ENCODE assay signal across 13 cellular contexts in genomic region chr2:142944721-142945120, GRCh38.
DNase-seq lines count a peak whose midpoint lies in the region; ATAC-seq and TF ChIP-seq lines count a peak whose summit lies in the region.
"Had no signal": no experiment of that assay in that cellular context is flagged by ENCODE, and none has a peak within 500 bp of the region (broad histone marks: within the 10 kb centered on the region; RNA-seq: fewer than 3 reads in every experiment).

No MANE protein-coding gene starts in this region.

- H3K4me3 ChIP-seq in PC-9, result 0 out of 2 replicates have a peak overlapping the region, but pooled peaks have one; percentile 9
- H3K4me3 ChIP-seq in choroid plexus epithelial cell (ENCODE audit: low read depth, low read length), result no peak overlapping the region
- H3K4me3 ChIP-seq in retinal pigment epithelial cell (ENCODE audit: low read length), result no peak overlapping the region

- H3K36me3 ChIP-seq in PC-9 (ENCODE audit: low read depth), result no peaks in the 10 kb centered on the region

- peak overlapping the region; percentile 65 for H3K27ac ChIP-seq in PC-9

- no peaks in the 10 kb centered on the region for H4K20me1 ChIP-seq in PC-9 (ENCODE audit: insufficient read depth)

- POLR2A ChIA-PET in PC-9 (lab: Charles Lee; ENCODE audit: unreplicated experiment), result interaction anchor here (0.5 to 0.8 kb wide), 4 partner anchors 29 to 69 kb away, joined by 3 to 29 read pairs (median 7); no protein-coding TSS in a partner anchor

- no peak overlapping the region for H2AFZ ChIP-seq in PC-9

- H3K4me2 ChIP-seq in PC-9, result peak overlapping the region; percentile 38

- peaks cover 26% of the 10 kb centered on the region for H3F3A ChIP-seq in PC-9 (ENCODE audit: insufficient read depth, low read depth)

- no peaks in the 10 kb centered on the region for H3K9me2 ChIP-seq in PC-9 (ENCODE audit: insufficient read depth)

- intact Hi-C loops in PC-9 (cut with micrococcal nuclease; ENCODE audit: unreplicated experiment), result loop anchor here (1.0 kb wide), 1 partner anchor 40 kb away; no protein-coding TSS in a partner anchor

- no peaks in the 10 kb centered on the region for H3K27me3 ChIP-seq in PC-9 (ENCODE audit: insufficient read depth, low read depth)

- ATAC-seq in HG03457 (IDR thresholded peaks at IDR 0.05; ENCODE audit: unreplicated experiment), result no peak

- peaks cover 25% of the 10 kb centered on the region for H3K9me3 ChIP-seq in PC-9 (ENCODE audit: insufficient read depth, low read depth)

- CTCF ChIA-PET in PC-9 (lab: Charles Lee), result no interaction called here

- peak; percentile 58 for DNase-seq in EH (ENCODE audit: low read depth)
- DNase-seq in PC-9, result peak in 1 of 2 experiments; percentile 83
- peak; percentile 30 for DNase-seq in choroid plexus epithelial cell (ENCODE audit: low read depth)
- DNase-seq in retinal pigment epithelial cell (ENCODE audit: low read depth), result peak; percentile 22
- DNase-seq in NCI-H510A (lab: John Stamatoyannopoulos, UW), result no peak
- no peak for DNase-seq in SHP77 (lab: John Stamatoyannopoulos, UW)
- DNase-seq: ACHN; Caco-2; CD4-positive, CD25-positive, alpha-beta regulatory T cell; Kasumi-1; NCI-H187; NCI-H69 had no signal

- no peaks in the 10 kb centered on the region for H3K79me2 ChIP-seq in PC-9 (ENCODE audit: low read depth)

- no TSS peak for BruUV-seq in PC-9 (replicated peaks; lab: Mats Ljungman, UMichigan)

- TF ChIP-seq CTCF in PC-9 (conservative IDR thresholded peaks at IDR 0.05) (no peak), choroid plexus epithelial cell (conservative IDR thresholded peaks at IDR 0.05; ENCODE audit: low read depth, low read length) (no peak), retinal pigment epithelial cell (conservative IDR thresholded peaks at IDR 0.05; ENCODE audit: low read depth, low read length) (no peak)

- H3K4me1 ChIP-seq in PC-9 (replicated peaks; ENCODE audit: insufficient read depth), result peaks cover 39% of the 10 kb centered on the region

Comparison
In these comparisons a context has a peak if more than half of its experiments do, and no peak if none do; other contexts are left out.
1. DNase-seq: peak in EH (single experiment), choroid plexus epithelial cell (single experiment) and retinal pigment epithelial cell (single experiment); none in NCI-H510A (single experiment) and SHP77 (0 of 2).